Comparison of ENCODE assay signal across 1 cellular context in genomic region chr1:9494936-9495758, GRCh38.
TF ChIP-seq lines count a peak whose summit lies in the region.

No MANE protein-coding gene starts in this region.

TF ChIP-seq in HCT116, 20 proteins besides CTCF, POLR2A, EP300 and RAD21 (continued from another document):
- TF ChIP-seq, protein P1, sequence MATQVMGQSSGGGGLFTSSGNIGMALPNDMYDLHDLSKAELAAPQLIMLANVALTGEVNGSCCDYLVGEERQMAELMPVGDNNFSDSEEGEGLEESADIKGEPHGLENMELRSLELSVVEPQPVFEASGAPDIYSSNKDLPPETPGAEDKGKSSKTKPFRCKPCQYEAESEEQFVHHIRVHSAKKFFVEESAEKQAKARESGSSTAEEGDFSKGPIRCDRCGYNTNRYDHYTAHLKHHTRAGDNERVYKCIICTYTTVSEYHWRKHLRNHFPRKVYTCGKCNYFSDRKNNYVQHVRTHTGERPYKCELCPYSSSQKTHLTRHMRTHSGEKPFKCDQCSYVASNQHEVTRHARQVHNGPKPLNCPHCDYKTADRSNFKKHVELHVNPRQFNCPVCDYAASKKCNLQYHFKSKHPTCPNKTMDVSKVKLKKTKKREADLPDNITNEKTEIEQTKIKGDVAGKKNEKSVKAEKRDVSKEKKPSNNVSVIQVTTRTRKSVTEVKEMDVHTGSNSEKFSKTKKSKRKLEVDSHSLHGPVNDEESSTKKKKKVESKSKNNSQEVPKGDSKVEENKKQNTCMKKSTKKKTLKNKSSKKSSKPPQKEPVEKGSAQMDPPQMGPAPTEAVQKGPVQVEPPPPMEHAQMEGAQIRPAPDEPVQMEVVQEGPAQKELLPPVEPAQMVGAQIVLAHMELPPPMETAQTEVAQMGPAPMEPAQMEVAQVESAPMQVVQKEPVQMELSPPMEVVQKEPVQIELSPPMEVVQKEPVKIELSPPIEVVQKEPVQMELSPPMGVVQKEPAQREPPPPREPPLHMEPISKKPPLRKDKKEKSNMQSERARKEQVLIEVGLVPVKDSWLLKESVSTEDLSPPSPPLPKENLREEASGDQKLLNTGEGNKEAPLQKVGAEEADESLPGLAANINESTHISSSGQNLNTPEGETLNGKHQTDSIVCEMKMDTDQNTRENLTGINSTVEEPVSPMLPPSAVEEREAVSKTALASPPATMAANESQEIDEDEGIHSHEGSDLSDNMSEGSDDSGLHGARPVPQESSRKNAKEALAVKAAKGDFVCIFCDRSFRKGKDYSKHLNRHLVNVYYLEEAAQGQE (IDR thresholded peaks at IDR 0.05; ENCODE audit: low read depth) = no peak
- no peak for TF ChIP-seq EZH2phosphoT487 (IDR thresholded peaks at IDR 0.05; ENCODE audit: borderline replicate concordance)
- peak; percentile 17 for TF ChIP-seq TCF7L2 (IDR thresholded peaks at IDR 0.05; ENCODE audit: borderline replicate concordance, extremely low read depth, insufficient read depth, insufficient read length)
- TF ChIP-seq, protein P2, sequence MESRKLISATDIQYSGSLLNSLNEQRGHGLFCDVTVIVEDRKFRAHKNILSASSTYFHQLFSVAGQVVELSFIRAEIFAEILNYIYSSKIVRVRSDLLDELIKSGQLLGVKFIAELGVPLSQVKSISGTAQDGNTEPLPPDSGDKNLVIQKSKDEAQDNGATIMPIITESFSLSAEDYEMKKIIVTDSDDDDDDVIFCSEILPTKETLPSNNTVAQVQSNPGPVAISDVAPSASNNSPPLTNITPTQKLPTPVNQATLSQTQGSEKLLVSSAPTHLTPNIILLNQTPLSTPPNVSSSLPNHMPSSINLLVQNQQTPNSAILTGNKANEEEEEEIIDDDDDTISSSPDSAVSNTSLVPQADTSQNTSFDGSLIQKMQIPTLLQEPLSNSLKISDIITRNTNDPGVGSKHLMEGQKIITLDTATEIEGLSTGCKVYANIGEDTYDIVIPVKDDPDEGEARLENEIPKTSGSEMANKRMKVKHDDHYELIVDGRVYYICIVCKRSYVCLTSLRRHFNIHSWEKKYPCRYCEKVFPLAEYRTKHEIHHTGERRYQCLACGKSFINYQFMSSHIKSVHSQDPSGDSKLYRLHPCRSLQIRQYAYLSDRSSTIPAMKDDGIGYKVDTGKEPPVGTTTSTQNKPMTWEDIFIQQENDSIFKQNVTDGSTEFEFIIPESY (IDR thresholded peaks at IDR 0.05; ENCODE audit: extremely low read depth, insufficient replicate concordance, low read length) = no peak
- TF ChIP-seq EGR1 (IDR thresholded peaks at IDR 0.05; ENCODE audit: low read depth) = no peak
- TF ChIP-seq SP1 (IDR thresholded peaks at IDR 0.05; ENCODE audit: low read depth) = no peak
- TF ChIP-seq ELF1 (IDR thresholded peaks at IDR 0.05; ENCODE audit: borderline replicate concordance, low read depth) = no peak
- TF ChIP-seq EZH2 (IDR thresholded peaks at IDR 0.05) = no peak
- TF ChIP-seq POLR2AphosphoS5 (IDR thresholded peaks at IDR 0.05; ENCODE audit: low read depth, low read length) = no peak
- no peak for TF ChIP-seq ZFX (IDR thresholded peaks at IDR 0.05)
- no peak for TF ChIP-seq YY1 (IDR thresholded peaks at IDR 0.05; ENCODE audit: extremely low read depth, insufficient replicate concordance, low read depth, low read length)
- no peak for TF ChIP-seq SIN3A (IDR thresholded peaks at IDR 0.05; ENCODE audit: low read depth)
